Comparison of ENCODE assay signal across 1 cellular context in genomic region chr19:13060964-13061927, GRCh38.
TF ChIP-seq lines count a peak whose summit lies in the region.

No MANE protein-coding gene starts in this region.

TF ChIP-seq in GM23338, 12 proteins besides CTCF, POLR2A, EP300 and RAD21 (continued from another document):
- TF ChIP-seq ZNF462 (CRISPR knock-in tag; IDR thresholded peaks at IDR 0.05) (no peak), JUNB (IDR thresholded peaks at IDR 0.05; ENCODE audit: unreplicated experiment) (no peak), EZH2phosphoT487 (IDR thresholded peaks at IDR 0.05; ENCODE audit: unreplicated experiment) (no peak), CREB1 (CRISPR knock-in tag; IDR thresholded peaks at IDR 0.05; ENCODE audit: low read depth) (0 out of 2 replicates have a peak, but pooled peaks have one; percentile 32)
- TF ChIP-seq, protein P1, sequence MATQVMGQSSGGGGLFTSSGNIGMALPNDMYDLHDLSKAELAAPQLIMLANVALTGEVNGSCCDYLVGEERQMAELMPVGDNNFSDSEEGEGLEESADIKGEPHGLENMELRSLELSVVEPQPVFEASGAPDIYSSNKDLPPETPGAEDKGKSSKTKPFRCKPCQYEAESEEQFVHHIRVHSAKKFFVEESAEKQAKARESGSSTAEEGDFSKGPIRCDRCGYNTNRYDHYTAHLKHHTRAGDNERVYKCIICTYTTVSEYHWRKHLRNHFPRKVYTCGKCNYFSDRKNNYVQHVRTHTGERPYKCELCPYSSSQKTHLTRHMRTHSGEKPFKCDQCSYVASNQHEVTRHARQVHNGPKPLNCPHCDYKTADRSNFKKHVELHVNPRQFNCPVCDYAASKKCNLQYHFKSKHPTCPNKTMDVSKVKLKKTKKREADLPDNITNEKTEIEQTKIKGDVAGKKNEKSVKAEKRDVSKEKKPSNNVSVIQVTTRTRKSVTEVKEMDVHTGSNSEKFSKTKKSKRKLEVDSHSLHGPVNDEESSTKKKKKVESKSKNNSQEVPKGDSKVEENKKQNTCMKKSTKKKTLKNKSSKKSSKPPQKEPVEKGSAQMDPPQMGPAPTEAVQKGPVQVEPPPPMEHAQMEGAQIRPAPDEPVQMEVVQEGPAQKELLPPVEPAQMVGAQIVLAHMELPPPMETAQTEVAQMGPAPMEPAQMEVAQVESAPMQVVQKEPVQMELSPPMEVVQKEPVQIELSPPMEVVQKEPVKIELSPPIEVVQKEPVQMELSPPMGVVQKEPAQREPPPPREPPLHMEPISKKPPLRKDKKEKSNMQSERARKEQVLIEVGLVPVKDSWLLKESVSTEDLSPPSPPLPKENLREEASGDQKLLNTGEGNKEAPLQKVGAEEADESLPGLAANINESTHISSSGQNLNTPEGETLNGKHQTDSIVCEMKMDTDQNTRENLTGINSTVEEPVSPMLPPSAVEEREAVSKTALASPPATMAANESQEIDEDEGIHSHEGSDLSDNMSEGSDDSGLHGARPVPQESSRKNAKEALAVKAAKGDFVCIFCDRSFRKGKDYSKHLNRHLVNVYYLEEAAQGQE (IDR thresholded peaks at IDR 0.05; ENCODE audit: unreplicated experiment) = no peak
